8 cellular contexts compared by ENCODE assay signal in the genomic region with DNA sequence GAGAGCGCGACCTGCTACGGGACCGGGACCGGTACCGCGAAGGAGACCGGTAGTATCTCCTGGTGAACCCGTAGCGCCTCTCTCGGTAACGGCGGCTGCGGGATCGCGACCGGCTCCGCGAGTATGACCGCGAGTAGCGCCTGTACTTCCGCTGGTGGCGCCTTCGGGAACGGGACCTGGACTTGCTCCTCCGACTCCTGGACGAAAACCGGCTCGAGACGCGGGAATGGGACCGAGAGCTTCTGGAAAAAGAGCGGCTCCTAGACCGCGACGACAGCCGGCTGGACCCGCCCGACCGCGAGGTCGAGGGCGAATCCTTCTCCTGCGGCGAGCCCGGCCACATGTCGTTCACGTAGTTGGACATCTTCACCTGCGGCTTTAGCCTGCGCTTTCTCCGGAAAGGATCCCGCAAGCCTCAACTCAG. TPM values are rescaled to one million over a fixed set of nuclear protein-coding genes. Genes with fewer than 3 reads are reported as not detected.
A peak's percentile ranks its signal among the peaks of the same experiment; 100 is the strongest.
DNase-seq lines count a peak whose midpoint lies in the region; ATAC-seq and TF ChIP-seq lines count a peak whose summit lies in the region.

No MANE protein-coding gene starts in this region.

- peak overlapping the region; percentile 82 for H3K27ac ChIP-seq in neural cell (ENCODE audit: low read length)

- no peaks in the 10 kb centered on the region for H3K27me3 ChIP-seq in neural cell (ENCODE audit: insufficient read depth, low read depth, low read length)

- H3K9me3 Mint-ChIP-seq in endothelial cell (ENCODE audit: unreplicated experiment) = no peaks in the 10 kb centered on the region

- no peak for TF ChIP-seq RAD21 in neural cell (conservative IDR thresholded peaks at IDR 0.05)

- TF ChIP-seq CTCF in WI38 (IDR thresholded peaks at IDR 0.05; ENCODE audit: low read depth, low read length) (no peak), endothelial cell (IDR thresholded peaks at IDR 0.05; ENCODE audit: unreplicated experiment) (no peak), neural cell (IDR thresholded peaks at IDR 0.05; ENCODE audit: poor library complexity, severe bottlenecking) (peak; percentile 11)

- H3K4me1 Mint-ChIP-seq in endothelial cell (ENCODE audit: unreplicated experiment) = peaks cover 31% of the 10 kb centered on the region

- no peaks in the 10 kb centered on the region for H3K9me2 ChIP-seq in neural cell (ENCODE audit: insufficient read depth, low read length)

- no peak for TF ChIP-seq EP300 in neural cell (conservative IDR thresholded peaks at IDR 0.05; ENCODE audit: poor library complexity, severe bottlenecking)

- DNase-seq in endothelial cell (ENCODE audit: low spot score) = no peak
- DNase-seq in DMS153 treated with DMSO at 0.1 percent for 48 hours (lab: John Stamatoyannopoulos, UW; ENCODE audit: unreplicated experiment) = no peak
- DNase-seq in effector CD8-positive, alpha-beta T cell (lab: John Stamatoyannopoulos, UW) = no peak
- no peak for DNase-seq in amniotic stem cell (lab: John Stamatoyannopoulos, UW)

- peaks cover 8% of the 10 kb centered on the region for H3K36me3 ChIP-seq in neural cell (ENCODE audit: insufficient read depth, low read length)

- H4K20me1 ChIP-seq in neural cell (ENCODE audit: insufficient read depth) = no peaks in the 10 kb centered on the region

- H3K9me3 ChIP-seq in neural cell (ENCODE audit: low read length) = no peaks in the 10 kb centered on the region

- H3K4me3 ChIP-seq in WI38 (ENCODE audit: low read depth, low read length) (peak overlapping the region; percentile 98), neural cell (ENCODE audit: low read length) (peak overlapping the region; percentile 87)

- no peaks in the 10 kb centered on the region for H3F3A ChIP-seq in neural cell (ENCODE audit: insufficient read depth, low read length, poor library complexity, severe bottlenecking)

- ATAC-seq in GM18498 (IDR thresholded peaks at IDR 0.05; ENCODE audit: unreplicated experiment) (peak; percentile 14), HG02870 (IDR thresholded peaks at IDR 0.05; ENCODE audit: unreplicated experiment) (peak; percentile 3)

- peak overlapping the region; percentile 77 for H3K4me2 ChIP-seq in neural cell (ENCODE audit: low read length)

- H3K27me3 Mint-ChIP-seq in endothelial cell (ENCODE audit: unreplicated experiment) = peaks cover 6% of the 10 kb centered on the region

- H3K4me3 Mint-ChIP-seq in endothelial cell (ENCODE audit: unreplicated experiment) = peak overlapping the region; percentile 99

- no peak overlapping the region for H2AFZ ChIP-seq in neural cell (ENCODE audit: low read depth, low read length)

- peaks cover 31% of the 10 kb centered on the region for H3K79me2 ChIP-seq in neural cell (replicated peaks; ENCODE audit: insufficient read depth, low read length)

- peak overlapping the region; percentile 93 for H3K27ac Mint-ChIP-seq in endothelial cell (ENCODE audit: unreplicated experiment)

- H3K36me3 Mint-ChIP-seq in endothelial cell (ENCODE audit: low read depth, unreplicated experiment) = peaks cover 40% of the 10 kb centered on the region

- H3K9ac ChIP-seq in neural cell (ENCODE audit: low read length) = peak overlapping the region; percentile 82

TF ChIP-seq in neural cell, 6 proteins besides CTCF, POLR2A, EP300 and RAD21:
- TF ChIP-seq POLR2AphosphoS5 (IDR thresholded peaks at IDR 0.05) = no peak
- no peak for TF ChIP-seq SMC3 (conservative IDR thresholded peaks at IDR 0.05; ENCODE audit: poor library complexity)
- no peak for TF ChIP-seq EZH2 (IDR thresholded peaks at IDR 0.05; ENCODE audit: borderline replicate concordance, insufficient read depth, low read length, poor library complexity, severe bottlenecking)
- no peak for TF ChIP-seq TAF1 (IDR thresholded peaks at IDR 0.05; ENCODE audit: low read depth)
- no peak for TF ChIP-seq REST (IDR thresholded peaks at IDR 0.05; ENCODE audit: borderline replicate concordance)
- TF ChIP-seq MXI1 (conservative IDR thresholded peaks at IDR 0.05; ENCODE audit: poor library complexity, severe bottlenecking) = no peak

RNA-seq across cellular contexts. Expression of gene RSRP1, which starts 0.6 kb away (rescaled TPM):
- 119 TPM for total RNA-seq in endothelial cell (ENCODE audit: unreplicated experiment)
- polyA plus RNA-seq in neural cell = 152 and 172 TPM in 2 replicates
- polyA minus RNA-seq in neural cell = 98.6 and 104 TPM in 2 replicates

RNA-seq across cellular contexts. Expression of gene SYF2, which starts 14.3 kb away (rescaled TPM):
- 34.9 TPM for total RNA-seq in endothelial cell (ENCODE audit: unreplicated experiment)
- polyA plus RNA-seq in neural cell = 74.6 and 94.1 TPM in 2 replicates
- 54.5 and 67.0 TPM in 2 replicates for polyA minus RNA-seq in neural cell

RNA-seq across cellular contexts. Expression of gene RHD, which starts 25.7 kb away (rescaled TPM):
- 0.38 TPM for total RNA-seq in endothelial cell (ENCODE audit: unreplicated experiment)
- not detected in 2 replicates for polyA plus RNA-seq in neural cell
- polyA minus RNA-seq in neural cell = not detected in 2 replicates
